ENCODE assay signal across 1 cellular context in the genomic region with DNA sequence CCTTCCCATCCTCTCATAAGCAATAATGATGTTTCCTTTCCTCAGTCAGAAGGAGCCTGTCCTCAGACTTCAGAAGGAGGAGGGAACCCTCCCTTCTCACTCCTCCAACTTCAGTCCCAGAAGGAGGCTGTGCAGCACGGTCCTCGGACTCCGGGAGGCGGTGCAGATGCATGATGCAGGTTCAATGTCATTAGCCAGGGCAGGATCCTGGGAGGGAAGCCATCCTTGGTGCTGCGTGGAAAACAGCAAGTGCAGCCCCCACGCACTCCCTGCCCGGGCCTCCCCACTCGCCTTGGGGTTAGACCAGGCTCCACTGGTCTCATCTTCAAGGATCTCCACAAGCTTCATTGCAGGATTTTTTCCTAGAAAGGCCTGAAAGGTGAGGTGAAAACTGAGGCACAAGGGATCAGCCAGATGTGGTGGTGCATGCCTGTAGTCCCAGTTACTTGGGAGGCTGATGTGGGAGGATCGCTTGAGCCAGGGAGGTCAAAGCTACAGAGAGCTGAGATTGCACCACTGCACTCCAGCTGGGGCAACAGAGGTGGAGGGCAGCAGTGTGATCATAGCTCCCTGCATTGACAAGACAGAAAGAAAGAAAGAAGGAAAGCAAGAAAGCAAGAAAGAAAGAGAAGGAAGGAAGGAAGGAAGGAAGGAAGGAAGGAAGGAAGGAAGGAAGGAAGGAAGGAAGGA.
TF ChIP-seq lines count a peak whose summit lies in the region.

No MANE protein-coding gene starts in this region.

TF ChIP-seq in HepG2, 621 proteins besides CTCF, POLR2A, EP300 and RAD21 (continued from another document):
- no peak for TF ChIP-seq NCOA5 (CRISPR knock-in tag; IDR thresholded peaks at IDR 0.05)
- TF ChIP-seq GLI4 (CRISPR knock-in tag; IDR thresholded peaks at IDR 0.05; ENCODE audit: borderline replicate concordance), result no peak
- TF ChIP-seq SMC3 (IDR thresholded peaks at IDR 0.05; ENCODE audit: low read length), result no peak
- no peak for TF ChIP-seq NRL (CRISPR knock-in tag; IDR thresholded peaks at IDR 0.05; ENCODE audit: borderline replicate concordance)
- TF ChIP-seq, protein P1, sequence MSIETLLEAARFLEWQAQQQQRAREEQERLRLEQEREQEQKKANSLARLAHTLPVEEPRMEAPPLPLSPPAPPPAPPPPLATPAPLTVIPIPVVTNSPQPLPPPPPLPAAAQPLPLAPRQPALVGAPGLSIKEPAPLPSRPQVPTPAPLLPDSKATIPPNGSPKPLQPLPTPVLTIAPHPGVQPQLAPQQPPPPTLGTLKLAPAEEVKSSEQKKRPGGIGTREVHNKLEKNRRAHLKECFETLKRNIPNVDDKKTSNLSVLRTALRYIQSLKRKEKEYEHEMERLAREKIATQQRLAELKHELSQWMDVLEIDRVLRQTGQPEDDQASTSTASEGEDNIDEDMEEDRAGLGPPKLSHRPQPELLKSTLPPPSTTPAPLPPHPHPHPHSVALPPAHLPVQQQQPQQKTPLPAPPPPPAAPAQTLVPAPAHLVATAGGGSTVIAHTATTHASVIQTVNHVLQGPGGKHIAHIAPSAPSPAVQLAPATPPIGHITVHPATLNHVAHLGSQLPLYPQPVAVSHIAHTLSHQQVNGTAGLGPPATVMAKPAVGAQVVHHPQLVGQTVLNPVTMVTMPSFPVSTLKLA (IDR thresholded peaks at IDR 0.05), result no peak
- TF ChIP-seq NFYC (CRISPR knock-in tag; IDR thresholded peaks at IDR 0.05), result no peak
- TF ChIP-seq HBP1 (CRISPR knock-in tag; IDR thresholded peaks at IDR 0.05; ENCODE audit: low read depth), result no peak
- no peak for TF ChIP-seq JUNB (CRISPR knock-in tag; IDR thresholded peaks at IDR 0.05; ENCODE audit: borderline replicate concordance)
- 0 out of 2 replicates have a peak, but pooled peaks have one; percentile 4 for TF ChIP-seq HDAC1 (CRISPR knock-in tag; IDR thresholded peaks at IDR 0.05)
- 0 out of 2 replicates have a peak, but pooled peaks have one; percentile 31 for TF ChIP-seq NFIB (CRISPR knock-in tag; IDR thresholded peaks at IDR 0.05; ENCODE audit: borderline replicate concordance)
- no peak for TF ChIP-seq NAIF1 (CRISPR knock-in tag; IDR thresholded peaks at IDR 0.05; ENCODE audit: borderline replicate concordance)
- no peak for TF ChIP-seq ZNF878 (CRISPR knock-in tag; IDR thresholded peaks at IDR 0.05)
- TF ChIP-seq CHD4 (IDR thresholded peaks at IDR 0.05; ENCODE audit: borderline replicate concordance, low read length), result no peak
- no peak for TF ChIP-seq ZNF484 (CRISPR knock-in tag; IDR thresholded peaks at IDR 0.05; ENCODE audit: borderline replicate concordance, low read depth)
- TF ChIP-seq MLLT10 (CRISPR knock-in tag; IDR thresholded peaks at IDR 0.05), result no peak
- TF ChIP-seq RFXAP (CRISPR knock-in tag; IDR thresholded peaks at IDR 0.05; ENCODE audit: borderline replicate concordance), result no peak
- TF ChIP-seq SP5 (CRISPR knock-in tag; IDR thresholded peaks at IDR 0.05; ENCODE audit: borderline replicate concordance, low read depth), result no peak
- TF ChIP-seq ZNF770 (CRISPR knock-in tag; IDR thresholded peaks at IDR 0.05), result peak; percentile 56; the same call in 1 of the 2 replicates
TF ChIP-seq in HepG2: peak in this region for 3.
